In genomic region chr6:16691328-16691727, GRCh38 we compare ENCODE assay signal across 16 cellular contexts.
DNase-seq lines count a peak whose midpoint lies in the region; ATAC-seq, FAIRE-seq and TF ChIP-seq lines count a peak whose summit lies in the region.
"Had no signal": no experiment of that assay in that cellular context is flagged by ENCODE, and none has a peak within 500 bp of the region (broad histone marks: within the 10 kb centered on the region; RNA-seq: fewer than 3 reads in every experiment).

No MANE protein-coding gene starts in this region.

- H3K4me1 Mint-ChIP-seq in activated T-cell treated with anti-CD3 and anti-CD28 coated beads, Interleukin-2, amount 50 U/mL, for 72 hours (ENCODE audit: low read depth): peaks cover 100% of the 10 kb centered on the region
- peaks cover 81% of the 10 kb centered on the region for H3K4me1 Mint-ChIP-seq in activated naive CD8-positive, alpha-beta T cell (ENCODE audit: low read depth)

- no peak for TF ChIP-seq EP300 in HepG2 (IDR thresholded peaks at IDR 0.05; ENCODE audit: low read depth in 2 of 2, low read length in 2 of 2)
- no peak for TF ChIP-seq EP300 in HepG2 (CRISPR knock-in tag; IDR thresholded peaks at IDR 0.05; ENCODE audit: borderline replicate concordance)

- TF ChIP-seq CTCF in osteoblast (IDR thresholded peaks at IDR 0.05; ENCODE audit: extremely low read depth, low read depth, low read length): no peak
- no peak for TF ChIP-seq CTCF in HepG2 (CRISPR knock-in tag; IDR thresholded peaks at IDR 0.05)

- CTCF ChIA-PET in HepG2 (lab: Yijun Ruan, JAX; ENCODE audit: low intra/inter-chr PET ratio, low total read pairs): no interaction called here

- in situ Hi-C loops in HepG2 (cut with HindIII; ENCODE audit: extremely low pct_ligation_motif_present, low pct_unique_long_range_greater_than_20kb): no loop called here

- BruUV-seq in HepG2 (replicated peaks; lab: Mats Ljungman, UMichigan): no TSS peak

- no peak for DNase-seq in activated T-cell treated with anti-CD3 and anti-CD28 coated beads, Interleukin-2, amount 50 U/mL, for 72 hours
- no peak for DNase-seq in activated T-cell treated with anti-CD3 and anti-CD28 coated beads, Interleukin-2, amount 50 U/mL, for 48 hours
- DNase-seq in osteoblast (ENCODE audit: insufficient read length, low spot score, missing footprints): no peak
- no peak for DNase-seq in HepG2 (ENCODE audit: low spot score)
- DNase-seq in UCSD-AML1 (lab: John Stamatoyannopoulos, UW; ENCODE audit: unreplicated experiment): no peak
- no peak for DNase-seq in NCI-H2196 treated with DMSO at 0.1 percent for 48 hours (lab: John Stamatoyannopoulos, UW; ENCODE audit: unreplicated experiment)
- DNase-seq: activated gamma-delta T cell treated with Interleukin-2 at 50 U/mL for 16 hours, DMS 273 treated with DMSO at 0.1 percent for 48 hours, left ventricle myocardium superior, NCI-H1105 treated with DMSO at 0.1 percent for 48 hours, NCI-H2171 treated with DMSO at 0.1 percent for 48 hours had no signal

- H3K9me3 Mint-ChIP-seq in activated T-cell treated with anti-CD3 and anti-CD28 coated beads, Interleukin-2, amount 50 U/mL, for 72 hours: peaks cover 0 to 1% of the 10 kb centered on the region in 2 donors
- H3K9me3 Mint-ChIP-seq in activated naive CD8-positive, alpha-beta T cell (ENCODE audit: low read depth): no peaks in the 10 kb centered on the region

- no peaks in the 10 kb centered on the region for H3K9me3 ChIP-seq in osteoblast (ENCODE audit: low read depth, low read length)
- no peaks in the 10 kb centered on the region for H3K9me3 ChIP-seq in HepG2 (ENCODE audit: low read length)
- H3K9me3 ChIP-seq: prostate gland had no signal

- H3K4me1 ChIP-seq in osteoblast (ENCODE audit: insufficient read depth, low read length): peaks cover 22% of the 10 kb centered on the region
- H3K4me1 ChIP-seq in HepG2 (ENCODE audit: insufficient read depth, low read length): peaks cover 36% of the 10 kb centered on the region
- H3K4me1 ChIP-seq: prostate gland had no signal

- peak overlapping the region; percentile 97 for H3K27ac Mint-ChIP-seq in activated T-cell treated with anti-CD3 and anti-CD28 coated beads, Interleukin-2, amount 50 U/mL, for 72 hours
- peak overlapping the region; percentile 94 for H3K27ac Mint-ChIP-seq in activated naive CD8-positive, alpha-beta T cell

- H3K4me3 ChIP-seq in osteoblast (ENCODE audit: insufficient read depth, low read length) (no peak overlapping the region), HepG2 (replicated peaks in 1 of 3; ENCODE audit: insufficient read depth in 1 of 3, low read depth in 2 of 3, low read length in 3 of 3) (no peak overlapping the region)
- H3K4me3 ChIP-seq: prostate gland had no signal

- no peak for ATAC-seq in activated T-cell treated with anti-CD3 and anti-CD28 coated beads, Interleukin-2, amount 50 U/mL, for 72 hours (replicated peaks in 1 of 2)
- ATAC-seq in HG03571 (IDR thresholded peaks at IDR 0.05; ENCODE audit: unreplicated experiment): peak; percentile 32
- ATAC-seq in HepG2: no peak
- ATAC-seq: left ventricle myocardium superior, Right ventricle myocardium inferior had no signal

- H3K9ac ChIP-seq in HepG2 (ENCODE audit: insufficient read depth, low read depth, low read length): no peak overlapping the region

- H3K36me3 Mint-ChIP-seq in activated T-cell treated with anti-CD3 and anti-CD28 coated beads, Interleukin-2, amount 50 U/mL, for 72 hours (ENCODE audit: insufficient read depth in 2 of 2): peaks cover 4 to 6% of the 10 kb centered on the region in 2 donors
- H3K36me3 Mint-ChIP-seq in activated naive CD8-positive, alpha-beta T cell: peaks cover 21% of the 10 kb centered on the region

- H3K27me3 ChIP-seq in osteoblast (ENCODE audit: insufficient read depth, low read length): no peaks in the 10 kb centered on the region
- no peaks in the 10 kb centered on the region for H3K27me3 ChIP-seq in HepG2 (ENCODE audit: control insufficient read depth in 1 of 2, insufficient read depth in 2 of 2, low read length in 2 of 2)

- H4K20me1 ChIP-seq in osteoblast (ENCODE audit: insufficient read depth, low read length): peaks cover 14% of the 10 kb centered on the region
- no peaks in the 10 kb centered on the region for H4K20me1 ChIP-seq in HepG2 (ENCODE audit: insufficient read depth, low read length)

- peaks cover 52% of the 10 kb centered on the region for H3K79me2 ChIP-seq in osteoblast (ENCODE audit: insufficient read depth, low read length)
- H3K79me2 ChIP-seq in HepG2 (ENCODE audit: insufficient read depth, low read length): peaks cover 48% of the 10 kb centered on the region

- H3K36me3 ChIP-seq in osteoblast (ENCODE audit: insufficient read depth, low read length): no peaks in the 10 kb centered on the region
- H3K36me3 ChIP-seq in HepG2 (replicated peaks in 1 of 2; ENCODE audit: control insufficient read depth in 1 of 2, insufficient read depth in 2 of 2, low read length in 2 of 2): no peaks in the 10 kb centered on the region; a peak in 1 of 5 replicates
- H3K36me3 ChIP-seq: prostate gland had no signal

- TF ChIP-seq RAD21 in HepG2 (CRISPR knock-in tag; IDR thresholded peaks at IDR 0.05): no peak

- no peaks in the 10 kb centered on the region for H3K27me3 Mint-ChIP-seq in activated T-cell treated with anti-CD3 and anti-CD28 coated beads, Interleukin-2, amount 50 U/mL, for 72 hours (ENCODE audit: low read depth)
- H3K27me3 Mint-ChIP-seq in activated naive CD8-positive, alpha-beta T cell: no peaks in the 10 kb centered on the region

- H3K4me3 Mint-ChIP-seq in activated T-cell treated with anti-CD3 and anti-CD28 coated beads, Interleukin-2, amount 50 U/mL, for 72 hours: peak overlapping the region; percentile 49 to 78
- H3K4me3 Mint-ChIP-seq in activated naive CD8-positive, alpha-beta T cell: peak overlapping the region; percentile 71

- TF ChIP-seq POLR2A in HepG2 (IDR thresholded peaks at IDR 0.05; ENCODE audit: insufficient read depth in 1 of 2, low read depth in 2 of 2, low read length in 2 of 2): no peak

- intact Hi-C loops in HepG2 (cut with micrococcal nuclease; ENCODE audit: unreplicated experiment): no loop called here

- H3K4me2 ChIP-seq in osteoblast (ENCODE audit: insufficient read depth, low read length): no peak overlapping the region
- no peak overlapping the region for H3K4me2 ChIP-seq in HepG2 (ENCODE audit: low read depth, low read length)

- H2AFZ ChIP-seq in osteoblast (ENCODE audit: low read length): no peak overlapping the region
- H2AFZ ChIP-seq in HepG2 (ENCODE audit: low read length): no peak overlapping the region

- POLR2A ChIA-PET in HepG2 (lab: Yijun Ruan, JAX): interaction anchor here (0.9 to 1.8 kb wide), 2 partner anchors 8 to 38 kb away, joined by 3 to 9 read pairs; no protein-coding TSS in a partner anchor

- H3K27ac ChIP-seq in osteoblast (ENCODE audit: low read depth, low read length): peak overlapping the region; percentile 53
- H3K27ac ChIP-seq in HepG2 (ENCODE audit: extremely low read length, insufficient read depth, low read length): no peak overlapping the region
- H3K27ac ChIP-seq: HL-60, prostate gland had no signal

- FAIRE-seq in HepG2 (lab: Jason Lieb, UNC): no peak

TF ChIP-seq in HepG2, 621 proteins besides CTCF, POLR2A, EP300 and RAD21:
- TF ChIP-seq MAFK (conservative IDR thresholded peaks at IDR 0.05 in 1 of 2, IDR thresholded peaks at IDR 0.05 in 1 of 2; ENCODE audit: low read length in 2 of 2) (peak in 1 of 2 experiments; percentile 30; a peak in 1 of 4 replicates), ZNF615 (CRISPR knock-in tag; IDR thresholded peaks at IDR 0.05; ENCODE audit: borderline replicate concordance) (no peak)
